1 cellular context compared by ENCODE assay signal in the genomic region with DNA sequence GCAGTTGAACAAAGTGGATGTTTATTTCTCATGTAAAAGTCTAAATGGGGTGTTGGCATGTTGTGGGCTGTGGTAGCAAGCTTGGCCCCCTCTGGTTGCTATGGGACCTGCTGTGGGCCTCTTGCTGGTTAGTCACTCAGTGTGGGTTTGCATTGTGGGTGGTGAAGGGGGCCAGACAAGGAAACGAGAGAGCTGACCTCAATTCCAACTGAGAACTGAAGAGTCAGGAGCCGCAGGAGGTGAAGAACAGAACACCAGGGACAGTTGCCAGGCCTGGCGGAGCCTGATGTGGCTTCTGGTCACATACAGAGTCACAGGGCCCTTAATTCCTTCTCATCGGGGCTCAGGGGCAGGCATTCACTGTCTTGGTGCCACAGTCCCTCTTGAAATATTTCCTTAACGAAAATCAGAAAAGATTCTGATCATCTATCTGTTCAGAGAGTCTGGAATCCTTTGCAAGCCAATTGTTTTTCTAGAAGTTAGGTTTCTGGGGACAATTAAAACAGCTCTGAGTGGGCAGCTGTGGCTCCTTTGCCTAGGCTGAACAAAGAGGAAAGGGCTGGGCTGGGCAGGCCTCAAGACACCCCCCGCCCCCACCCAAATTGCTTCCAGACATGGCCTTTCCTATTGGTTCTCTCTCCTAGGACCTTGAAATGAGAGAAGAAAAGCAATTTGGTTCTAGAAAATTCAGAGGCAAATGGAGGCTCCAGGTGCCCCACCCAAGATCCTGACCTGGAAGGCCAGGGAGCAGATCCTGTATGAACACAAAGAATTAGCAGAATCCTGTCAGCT.
TF ChIP-seq lines count a peak whose summit lies in the region.

No MANE protein-coding gene starts in this region.

TF ChIP-seq in SK-N-SH treated with all-trans-retinoic acid at 6 μM for 48 hours, 23 proteins besides CTCF, POLR2A, EP300 and RAD21 (continued from another document):
- no peak for TF ChIP-seq PPARA (CRISPR knock-in tag; IDR thresholded peaks at IDR 0.05; ENCODE audit: borderline replicate concordance)
- no peak for TF ChIP-seq TCF4 (CRISPR knock-in tag; IDR thresholded peaks at IDR 0.05; ENCODE audit: borderline replicate concordance)
